ENCODE assay signal across 8 cellular contexts in the genomic region with DNA sequence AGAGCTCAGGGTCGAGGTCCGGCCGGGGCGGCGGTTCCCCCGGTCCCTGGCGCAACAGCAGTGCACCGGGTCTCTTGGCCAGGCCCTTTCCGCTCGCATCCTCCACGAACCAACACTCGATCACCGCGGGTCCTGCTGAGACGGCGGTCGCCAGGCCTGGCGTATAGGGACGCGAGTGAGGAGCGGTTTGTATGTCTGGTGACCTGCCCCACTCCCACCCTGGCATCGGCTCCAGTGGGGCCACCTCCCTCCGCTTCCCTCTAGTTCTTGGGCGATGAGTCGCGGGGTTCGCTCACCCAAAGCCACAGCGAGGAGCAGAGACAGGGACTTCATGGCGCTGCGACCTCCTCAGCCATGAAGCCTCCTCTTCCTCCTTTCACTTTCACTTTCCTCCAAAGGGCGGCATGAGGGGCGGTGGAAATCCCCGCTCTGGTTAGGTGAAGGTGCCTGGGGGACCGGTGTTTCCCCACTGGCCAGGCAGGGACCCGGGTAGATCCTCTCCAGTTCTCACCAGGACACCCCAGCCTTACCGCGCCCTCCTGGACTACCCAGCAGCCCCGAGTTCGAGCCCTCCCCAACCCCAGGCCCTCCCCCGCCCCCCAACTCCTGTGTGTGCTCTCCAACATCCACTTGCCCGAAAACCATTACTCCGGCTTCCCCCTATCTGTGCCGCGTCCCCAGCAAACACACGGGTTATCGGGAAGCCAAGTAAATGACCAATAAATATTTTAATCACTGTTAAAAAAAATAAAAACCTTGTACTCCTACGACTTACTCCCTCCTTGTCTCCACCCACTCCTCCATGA. TPM values are rescaled to one million over a fixed set of nuclear protein-coding genes. Genes with fewer than 3 reads are reported as not detected.
DNase-seq lines count a peak whose midpoint lies in the region; ATAC-seq and TF ChIP-seq lines count a peak whose summit lies in the region.

Gene TAPBP, minus strand, starts transcription at position 370 of the 806 bp plus-strand sequence. Its CDS starts 37 bp downstream, at position 333.

- H3K9me2 ChIP-seq in GM23338 (ENCODE audit: insufficient read depth), result no peaks in the 10 kb centered on the region

- H3K79me2 ChIP-seq in GM23338 (replicated peaks; ENCODE audit: insufficient read depth), result 0 out of 2 replicates have a peak, but pooled peaks cover 6% of the 10 kb centered on the region

- no peaks in the 10 kb centered on the region; the same call in 1 of the 3 replicates for H3K9me3 Mint-ChIP-seq in GM23338
- H3K9me3 Mint-ChIP-seq in central memory CD8-positive, alpha-beta T cell, result no peaks in the 10 kb centered on the region

- ATAC-seq in GM23338 (peak; percentile 3), HG03460 (IDR thresholded peaks at IDR 0.05; ENCODE audit: unreplicated experiment) (no peak)
- peak; percentile 71 for ATAC-seq in central memory CD8-positive, alpha-beta T cell (replicated peaks; ENCODE audit: extremely low read depth, poor library complexity, severe bottlenecking)

- H3K36me3 ChIP-seq in GM23338 (ENCODE audit: insufficient read depth), result no peaks in the 10 kb centered on the region

- peaks cover 41% of the 10 kb centered on the region for H3K4me1 Mint-ChIP-seq in GM23338
- peaks cover 57% of the 10 kb centered on the region for H3K4me1 Mint-ChIP-seq in central memory CD8-positive, alpha-beta T cell

- H3K36me3 Mint-ChIP-seq in GM23338 (ENCODE audit: low read depth), result peaks cover 10% of the 10 kb centered on the region
- peaks cover 61% of the 10 kb centered on the region for H3K36me3 Mint-ChIP-seq in central memory CD8-positive, alpha-beta T cell (ENCODE audit: insufficient read depth)

- peaks cover 16% of the 10 kb centered on the region for H3F3A ChIP-seq in GM23338 (replicated peaks; ENCODE audit: low read depth)

- no peak for TF ChIP-seq CTCF in GM23338 (conservative IDR thresholded peaks at IDR 0.05; ENCODE audit: low read depth in 2 of 2)

- H3K27ac ChIP-seq in GM23338 (ENCODE audit: low read depth), result no peak within 1 kb of the TSS

- peaks cover 21% of the 10 kb centered on the region for H3K27me3 Mint-ChIP-seq in GM23338 (ENCODE audit: insufficient read depth, low read depth, poor library complexity)
- no peaks in the 10 kb centered on the region for H3K27me3 Mint-ChIP-seq in central memory CD8-positive, alpha-beta T cell

- peak within 1 kb of the TSS; percentile 92 for H3K4me3 Mint-ChIP-seq in GM23338
- H3K4me3 Mint-ChIP-seq in central memory CD8-positive, alpha-beta T cell, result peak within 1 kb of the TSS; percentile 95

- peak within 1 kb of the TSS; percentile 99 for H3K4me2 ChIP-seq in GM23338

- peak within 1 kb of the TSS; percentile 91 for H3K4me3 ChIP-seq in GM23338

- no peaks in the 10 kb centered on the region for H3K27me3 ChIP-seq in GM23338 (ENCODE audit: insufficient read depth)

- H3K27ac Mint-ChIP-seq in GM23338, result no peak within 1 kb of the TSS; the same call in none of the 2 replicates
- peak within 1 kb of the TSS; percentile 100 for H3K27ac Mint-ChIP-seq in central memory CD8-positive, alpha-beta T cell (ENCODE audit: low read depth)

- no peaks in the 10 kb centered on the region; the same call in 1 of the 2 replicates for H4K20me1 ChIP-seq in GM23338 (replicated peaks; ENCODE audit: insufficient read depth)

- H2AFZ ChIP-seq in GM23338, result peak within 1 kb of the TSS; percentile 80

- peak; percentile 91 for DNase-seq in Daoy (ENCODE audit: low read depth)
- DNase-seq in GM23338 (ENCODE audit: low spot score), result peak; percentile 63
- peak; percentile 2 for DNase-seq in NCI-H1092 (lab: John Stamatoyannopoulos, UW)
- DNase-seq in activated CD4-positive, CD25-positive, alpha-beta regulatory T cell treated with anti-CD3 and anti-CD28 coated beads, Interleukin-2, amount 50 U/mL, for 16 hours (ENCODE audit: low read depth, low spot score), result peak; percentile 73
- peak; percentile 68 to 87 for DNase-seq in central memory CD8-positive, alpha-beta T cell (ENCODE audit: low spot score in 2 of 2)
- peak; percentile 73 for DNase-seq in islet precursor cell
- peak; percentile 78 for DNase-seq in stimulated activated CD4-positive, alpha-beta T cell treated with anti-CD3 and anti-CD28 coated beads, Interleukin-12 subunit alpha, Interleukin-12 subunit beta, amount 100 ng/mL, for 24 hours (ENCODE audit: low read depth in 2 of 2)

- H3K4me1 ChIP-seq in GM23338 (ENCODE audit: insufficient read depth), result peaks cover 25% of the 10 kb centered on the region

TF ChIP-seq in GM23338, 12 proteins besides CTCF, POLR2A, EP300 and RAD21 (continues in another document):
- TF ChIP-seq STAT1 (IDR thresholded peaks at IDR 0.05; ENCODE audit: unreplicated experiment), result no peak
- no peak for TF ChIP-seq POLR2AphosphoS5 (IDR thresholded peaks at IDR 0.05; ENCODE audit: low read depth)
- no peak for TF ChIP-seq ZNF114 (CRISPR knock-in tag; IDR thresholded peaks at IDR 0.05)
- no peak for TF ChIP-seq REST (IDR thresholded peaks at IDR 0.05; ENCODE audit: unreplicated experiment)
- TF ChIP-seq NANOG (IDR thresholded peaks at IDR 0.05; ENCODE audit: borderline replicate concordance), result no peak
- no peak for TF ChIP-seq JUNB (IDR thresholded peaks at IDR 0.05; ENCODE audit: unreplicated experiment)
- no peak for TF ChIP-seq CREB1 (CRISPR knock-in tag; IDR thresholded peaks at IDR 0.05; ENCODE audit: low read depth)
- no peak for TF ChIP-seq ZNF331 (CRISPR knock-in tag; IDR thresholded peaks at IDR 0.05; ENCODE audit: low read depth)
- no peak for TF ChIP-seq EZH2phosphoT487 (IDR thresholded peaks at IDR 0.05; ENCODE audit: unreplicated experiment)
- no peak for TF ChIP-seq EZH2 (IDR thresholded peaks at IDR 0.05; ENCODE audit: low read depth, unreplicated experiment)
- no peak; the same call in 1 of the 2 replicates for TF ChIP-seq ETS1 (IDR thresholded peaks at IDR 0.05)

RNA-seq across cellular contexts. Expression of gene TAPBP, which starts in this region (rescaled TPM):
- total RNA-seq in Daoy (2014; rRNA removed; shearing (Covaris generic)), result 63.6 and 71.1 TPM in 2 replicates
- 29.1 and 37.5 TPM in 2 replicates for total RNA-seq in GM23338 (2014; rRNA removed; shearing (Covaris generic))
- polyA plus RNA-seq in GM23338 (2016; fragmentation: Nextera tagmentation; extraction: Ambion mirVana), result 18.1 and 19.9 TPM in 2 replicates

Comparison
In these comparisons a context has a peak if more than half of its experiments do, and no peak if none do; other contexts are left out.
1. DNase-seq: peak in every context shown above with its lines; median percentile 91 in Daoy; 78 in stimulated activated CD4-positive, alpha-beta T cell treated with anti-CD3 and anti-CD28 coated beads, Interleukin-12 subunit alpha, Interleukin-12 subunit beta, amount 100 ng/mL, for 24 hours; 78 in central memory CD8-positive, alpha-beta T cell; 73 in activated CD4-positive, CD25-positive, alpha-beta regulatory T cell treated with anti-CD3 and anti-CD28 coated beads, Interleukin-2, amount 50 U/mL, for 16 hours; 73 in islet precursor cell; 63 in GM23338; 2 in NCI-H1092.